In genomic region chr16:52545544-52546262, GRCh38 we compare ENCODE assay signal across 11 cellular contexts. TPM values are rescaled to one million over a fixed set of nuclear protein-coding genes. Genes with fewer than 3 reads are reported as not detected.
DNase-seq lines count a peak whose midpoint lies in the region; ATAC-seq and TF ChIP-seq lines count a peak whose summit lies in the region.
"Had no signal": no experiment of that assay in that cellular context is flagged by ENCODE, and none has a peak within 500 bp of the region (broad histone marks: within the 10 kb centered on the region; RNA-seq: fewer than 3 reads in every experiment).

No MANE protein-coding gene starts in this region.

- intact Hi-C loops in ascending aorta (cut with DNase I) (no loop called here), right lobe of liver (cut with DNase I) (no loop called here)

- peaks cover 14% of the 10 kb centered on the region for H3K4me1 Mint-ChIP-seq in stimulated activated memory B cell treated with anti-CD40 and anti-IgM and Interleukin-4, amounts not matched to agents 10 μg/mL and 1 μg/mL and 100 μg/mL, for 72 hours
- H3K4me1 Mint-ChIP-seq in T-cell, result peaks cover 8 to 10% (median 10%) of the 10 kb centered on the region in 3 donors

- H3K27ac ChIP-seq in ascending aorta (no peak overlapping the region), right lobe of liver (peak overlapping the region; percentile 54 to 72 (median 56))

- H3K4me1 ChIP-seq in ascending aorta (peaks cover 4 to 8% of the 10 kb centered on the region in 2 donors), right lobe of liver (peaks cover 0 to 6% (median 0%) of the 10 kb centered on the region in 4 donors)

- no peaks in the 10 kb centered on the region for H3K9me3 Mint-ChIP-seq in stimulated activated memory B cell treated with anti-CD40 and anti-IgM and Interleukin-4, amounts not matched to agents 10 μg/mL and 1 μg/mL and 100 μg/mL, for 72 hours
- H3K9me3 Mint-ChIP-seq in T-cell, result no peaks in the 10 kb centered on the region

- no peaks in the 10 kb centered on the region for H3K36me3 ChIP-seq in ascending aorta
- H3K36me3 ChIP-seq in right lobe of liver, result no peaks in the 10 kb centered on the region

- DNase-seq in DMS53 (lab: John Stamatoyannopoulos, UW), result peak; percentile 62
- DNase-seq in DMS53 treated with DMSO at 0.1 percent for 48 hours (lab: John Stamatoyannopoulos, UW; ENCODE audit: unreplicated experiment), result no peak
- DNase-seq in ascending aorta (ENCODE audit: low spot score in 2 of 2), result no peak
- peak in 2 of 3 donors; percentile 34 to 55 for DNase-seq in right lobe of liver
- DNase-seq in T-cell, result no peak
- no peak for DNase-seq in mucosa of gallbladder (ENCODE audit: low spot score)
- no peak for DNase-seq in pons (ENCODE audit: low spot score)
- DNase-seq: activated T-cell treated with anti-CD3 and anti-CD28 coated beads, Interleukin-2, amount 50 U/mL, for 48 hours; NCI-H187 treated with DMSO at 0.1 percent for 48 hours had no signal

- H3K27me3 Mint-ChIP-seq in stimulated activated memory B cell treated with anti-CD40 and anti-IgM and Interleukin-4, amounts not matched to agents 10 μg/mL and 1 μg/mL and 100 μg/mL, for 72 hours, result peaks cover 51% of the 10 kb centered on the region
- peaks cover 40 to 44% of the 10 kb centered on the region in 2 donors for H3K27me3 Mint-ChIP-seq in T-cell

- no peaks in the 10 kb centered on the region for H3K9me3 ChIP-seq in ascending aorta
- H3K9me3 ChIP-seq in right lobe of liver, result no peaks in the 10 kb centered on the region

- TF ChIP-seq CTCF in ascending aorta (IDR thresholded peaks at IDR 0.05) (no peak), right lobe of liver (IDR thresholded peaks at IDR 0.05) (no peak)

- no peak overlapping the region for H3K27ac Mint-ChIP-seq in stimulated activated memory B cell treated with anti-CD40 and anti-IgM and Interleukin-4, amounts not matched to agents 10 μg/mL and 1 μg/mL and 100 μg/mL, for 72 hours
- no peak overlapping the region for H3K27ac Mint-ChIP-seq in T-cell

- CTCF ChIA-PET in T-cell (lab: Charles Lee), result no interaction called here

- no peak for TF ChIP-seq POLR2A in right lobe of liver (IDR thresholded peaks at IDR 0.05)

- no peaks in the 10 kb centered on the region for H3K36me3 Mint-ChIP-seq in stimulated activated memory B cell treated with anti-CD40 and anti-IgM and Interleukin-4, amounts not matched to agents 10 μg/mL and 1 μg/mL and 100 μg/mL, for 72 hours
- no peaks in the 10 kb centered on the region for H3K36me3 Mint-ChIP-seq in T-cell

- H3K4me3 ChIP-seq in ascending aorta (peak overlapping the region; percentile 36 to 53), right lobe of liver (peak overlapping the region; percentile 53 to 67 (median 66))

- H3K27me3 ChIP-seq in ascending aorta (peaks cover 4% of the 10 kb centered on the region), right lobe of liver (no peaks in the 10 kb centered on the region)

- POLR2A ChIA-PET in T-cell (lab: Charles Lee), result no interaction called here

- WGBS in right lobe of liver (ENCODE audit: insufficient coverage, low coverage, low lambda C conversion rate, missing lambda C conversion rate), result 3% methylated on average over 22 of the region's 38 CpGs

- peak overlapping the region; percentile 14 for H3K4me3 Mint-ChIP-seq in stimulated activated memory B cell treated with anti-CD40 and anti-IgM and Interleukin-4, amounts not matched to agents 10 μg/mL and 1 μg/mL and 100 μg/mL, for 72 hours
- peak overlapping the region in 1 of 3 donors; percentile 15 for H3K4me3 Mint-ChIP-seq in T-cell

- ATAC-seq in right lobe of liver (peak; percentile 47 to 57 (median 51)), T-cell (replicated peaks in 1 of 4) (no peak)
- no peak for ATAC-seq in stimulated activated memory B cell treated with anti-CD40 and anti-IgM and Interleukin-4, amounts not matched to agents 10 μg/mL and 1 μg/mL and 100 μg/mL, for 72 hours

RNA-seq across cellular contexts. Expression of gene TOX3, which starts 1.2 kb away (rescaled TPM):
- total RNA-seq in ascending aorta (not detected), right lobe of liver (1 to 10 TPM in 5 of 6 experiments, under 1 TPM in 1; 0.92 to 5.8 (median 3.6) TPM), T-cell (under 1 TPM in 2 of 5 donors, not detected in 3; 0.09 to 0.10 TPM), mucosa of gallbladder (38.8 TPM)
- total RNA-seq: A172 had no signal

Comparison
In these comparisons a context has a peak if more than half of its experiments do, and no peak if none do; other contexts are left out.
1. DNase-seq: peak in DMS53 (single experiment) and right lobe of liver (2 of 3); none in DMS53 treated with DMSO at 0.1 percent for 48 hours (single experiment), ascending aorta (0 of 2), T-cell (0 of 34), mucosa of gallbladder (single experiment) and pons (single experiment).
2. H3K27ac ChIP-seq: peak in right lobe of liver (3 of 3); none in ascending aorta (0 of 2).
3. ATAC-seq: peak in right lobe of liver (4 of 4); none in stimulated activated memory B cell treated with anti-CD40 and anti-IgM and Interleukin-4, amounts not matched to agents 10 μg/mL and 1 μg/mL and 100 μg/mL, for 72 hours (single experiment) and T-cell (0 of 4).